Comparison of ENCODE assay signal across 10 cellular contexts in genomic region chr13:44116562-44117315, GRCh38.
DNase-seq lines count a peak whose midpoint lies in the region; ATAC-seq, FAIRE-seq and TF ChIP-seq lines count a peak whose summit lies in the region.
"Had no signal": no experiment of that assay in that cellular context is flagged by ENCODE, and none has a peak within 500 bp of the region (broad histone marks: within the 10 kb centered on the region; RNA-seq: fewer than 3 reads in every experiment).

No MANE protein-coding gene starts in this region.

- no peak overlapping the region for H3K27ac ChIP-seq in mammary epithelial cell (ENCODE audit: insufficient read depth, low read depth, low read length)
- no peak overlapping the region for H3K27ac ChIP-seq in HepG2 (ENCODE audit: extremely low read length, insufficient read depth, low read length)
- peak overlapping the region; percentile 8 to 15 for H3K27ac ChIP-seq in uterus

- TF ChIP-seq RAD21 in HepG2 (CRISPR knock-in tag; IDR thresholded peaks at IDR 0.05), result no peak

- no peak overlapping the region for H3K4me2 ChIP-seq in mammary epithelial cell (ENCODE audit: insufficient read depth, low read depth, low read length)
- H3K4me2 ChIP-seq in HepG2 (ENCODE audit: low read depth, low read length), result no peak overlapping the region

- H3K9me3 Mint-ChIP-seq in activated naive CD4-positive, alpha-beta T cell treated with anti-CD3 and anti-CD28 coated beads for 36 hours, result no peaks in the 10 kb centered on the region
- H3K9me3 Mint-ChIP-seq in activated naive CD4-positive, alpha-beta T cell treated with anti-CD3 and anti-CD28 coated beads, Interleukin-2, amount 10 ng/mL, durations not matched to agents 7 days and 5 days, result no peaks in the 10 kb centered on the region
- H3K9me3 Mint-ChIP-seq: activated naive CD4-positive, alpha-beta T cell treated with anti-CD3 and anti-CD28 coated beads, Interleukin-2, amount 50 U/mL, for 24 hours had no signal

- intact Hi-C loops in activated naive CD4-positive, alpha-beta T cell treated with anti-CD3 and anti-CD28 coated beads for 36 hours (cut with micrococcal nuclease), result no loop called here
- intact Hi-C loops in mammary epithelial cell (cut with micrococcal nuclease) (no loop called here), HepG2 (cut with micrococcal nuclease; ENCODE audit: unreplicated experiment) (no loop called here), uterus (cut with DNase I; ENCODE audit: low total_unique reads) (no loop called here)

- H3K36me3 ChIP-seq in mammary epithelial cell (ENCODE audit: insufficient read depth, low read length) (no peaks in the 10 kb centered on the region), HepG2 (replicated peaks in 1 of 2; ENCODE audit: control insufficient read depth in 1 of 2, insufficient read depth in 2 of 2, low read length in 2 of 2) (no peaks in the 10 kb centered on the region), uterus (no peaks in the 10 kb centered on the region), HAP-1 (replicated peaks) (no peaks in the 10 kb centered on the region)

- H3K27me3 ChIP-seq in mammary epithelial cell (ENCODE audit: insufficient read depth, low read length) (no peaks in the 10 kb centered on the region), HepG2 (ENCODE audit: control insufficient read depth in 1 of 2, insufficient read depth in 2 of 2, low read length in 2 of 2) (no peaks in the 10 kb centered on the region), uterus (no peaks in the 10 kb centered on the region), HAP-1 (ENCODE audit: low read depth) (no peaks in the 10 kb centered on the region)

- no peak overlapping the region for H3K27ac Mint-ChIP-seq in activated naive CD4-positive, alpha-beta T cell treated with anti-CD3 and anti-CD28 coated beads for 36 hours
- H3K27ac Mint-ChIP-seq in activated naive CD4-positive, alpha-beta T cell treated with anti-CD3 and anti-CD28 coated beads, Interleukin-2, amount 10 ng/mL, durations not matched to agents 7 days and 5 days, result no peak overlapping the region
- H3K27ac Mint-ChIP-seq: activated naive CD4-positive, alpha-beta T cell treated with anti-CD3 and anti-CD28 coated beads, Interleukin-2, amount 50 U/mL, for 24 hours had no signal

- peak; percentile 43; the same call in 2 of the 3 replicates for ATAC-seq in HepG2
- no peak for ATAC-seq in GM21367 (IDR thresholded peaks at IDR 0.05; ENCODE audit: unreplicated experiment)
- ATAC-seq in GM21447 (IDR thresholded peaks at IDR 0.05; ENCODE audit: unreplicated experiment), result no peak

- H3K36me3 Mint-ChIP-seq in activated naive CD4-positive, alpha-beta T cell treated with anti-CD3 and anti-CD28 coated beads for 36 hours (ENCODE audit: low read depth), result peaks cover 2% of the 10 kb centered on the region
- no peaks in the 10 kb centered on the region for H3K36me3 Mint-ChIP-seq in activated naive CD4-positive, alpha-beta T cell treated with anti-CD3 and anti-CD28 coated beads, Interleukin-2, amount 10 ng/mL, durations not matched to agents 7 days and 5 days
- H3K36me3 Mint-ChIP-seq: activated naive CD4-positive, alpha-beta T cell treated with anti-CD3 and anti-CD28 coated beads, Interleukin-2, amount 50 U/mL, for 24 hours had no signal

- CTCF ChIA-PET in activated naive CD4-positive, alpha-beta T cell treated with anti-CD3 and anti-CD28 coated beads for 36 hours (lab: Charles Lee), result interaction anchor here (0.6 kb wide), 1 partner anchor 495 kb away, joined by 3 read pairs; no protein-coding TSS in a partner anchor
- CTCF ChIA-PET in activated naive CD4-positive, alpha-beta T cell treated with anti-CD3 and anti-CD28 coated beads, Interleukin-2, amount 10 ng/mL, durations not matched to agents 7 days and 5 days (lab: Charles Lee), result interaction anchor here (1.3 kb wide), 1 partner anchor 24 kb away, joined by 4 read pairs; no protein-coding TSS in a partner anchor
- CTCF ChIA-PET in mammary epithelial cell (lab: Charles Lee; ENCODE audit: low non-redundant PET), result no interaction called here
- CTCF ChIA-PET in HepG2 (lab: Yijun Ruan, JAX; ENCODE audit: low intra/inter-chr PET ratio, low total read pairs), result no interaction called here

- H2AFZ ChIP-seq in mammary epithelial cell (ENCODE audit: low read depth, low read length) (peak overlapping the region; percentile 38), HepG2 (ENCODE audit: low read length) (no peak overlapping the region)

- H3K79me2 ChIP-seq in mammary epithelial cell (ENCODE audit: insufficient read depth, low read length) (no peaks in the 10 kb centered on the region), HepG2 (ENCODE audit: insufficient read depth, low read length) (no peaks in the 10 kb centered on the region)

- no peak for FAIRE-seq in HepG2 (lab: Jason Lieb, UNC)

- no peaks in the 10 kb centered on the region for H3K9me3 ChIP-seq in mammary epithelial cell (replicated peaks; ENCODE audit: insufficient read depth, low read length)
- no peaks in the 10 kb centered on the region for H3K9me3 ChIP-seq in HepG2 (ENCODE audit: low read length)
- no peaks in the 10 kb centered on the region for H3K9me3 ChIP-seq in uterus
- no peaks in the 10 kb centered on the region for H3K9me3 ChIP-seq in HAP-1

- peak; percentile 4 for DNase-seq in activated naive CD4-positive, alpha-beta T cell treated with anti-CD3 and anti-CD28 coated beads for 36 hours
- DNase-seq in activated naive CD4-positive, alpha-beta T cell treated with anti-CD3 and anti-CD28 coated beads, Interleukin-2, amount 10 ng/mL, durations not matched to agents 7 days and 5 days, result no peak
- no peak for DNase-seq in mammary epithelial cell
- no peak for DNase-seq in HepG2 (ENCODE audit: low spot score)
- no peak for DNase-seq in uterus
- no peak for DNase-seq in HAP-1 (ENCODE audit: low spot score in 2 of 2)
- DNase-seq: COR-L47 had no signal

- TF ChIP-seq POLR2A in HepG2 (IDR thresholded peaks at IDR 0.05; ENCODE audit: insufficient read depth in 1 of 2, low read depth in 2 of 2, low read length in 2 of 2) (no peak), uterus (IDR thresholded peaks at IDR 0.05) (no peak)

- POLR2A ChIA-PET in HepG2 (lab: Yijun Ruan, JAX), result interaction anchor here (0.5 kb wide), 1 partner anchor 320 kb away, joined by 3 read pairs; no protein-coding TSS in a partner anchor

- H3K4me3 ChIP-seq in mammary epithelial cell (replicated peaks in 1 of 3; ENCODE audit: insufficient read depth in 1 of 3, low read depth in 2 of 3, low read length in 3 of 3) (no peak overlapping the region), HepG2 (replicated peaks in 1 of 3; ENCODE audit: insufficient read depth in 1 of 3, low read depth in 2 of 3, low read length in 3 of 3) (no peak overlapping the region), uterus (no peak overlapping the region), HAP-1 (no peak overlapping the region)

- H3K27me3 Mint-ChIP-seq in activated naive CD4-positive, alpha-beta T cell treated with anti-CD3 and anti-CD28 coated beads for 36 hours (ENCODE audit: low read depth), result no peaks in the 10 kb centered on the region
- no peaks in the 10 kb centered on the region for H3K27me3 Mint-ChIP-seq in activated naive CD4-positive, alpha-beta T cell treated with anti-CD3 and anti-CD28 coated beads, Interleukin-2, amount 10 ng/mL, durations not matched to agents 7 days and 5 days
- H3K27me3 Mint-ChIP-seq: activated naive CD4-positive, alpha-beta T cell treated with anti-CD3 and anti-CD28 coated beads, Interleukin-2, amount 50 U/mL, for 24 hours had no signal

- dilution Hi-C loops in mammary epithelial cell (cut with HindIII; ENCODE audit: low sequenced_read_pairs), result no loop called here

- H4K20me1 ChIP-seq in mammary epithelial cell (ENCODE audit: insufficient read depth, low read length), result no peaks in the 10 kb centered on the region
- no peaks in the 10 kb centered on the region for H4K20me1 ChIP-seq in HepG2 (ENCODE audit: insufficient read depth, low read length)

- H3K4me1 ChIP-seq in mammary epithelial cell (ENCODE audit: insufficient read depth, low read length) (no peaks in the 10 kb centered on the region), HepG2 (ENCODE audit: insufficient read depth, low read length) (no peaks in the 10 kb centered on the region), uterus (no peaks in the 10 kb centered on the region), HAP-1 (no peaks in the 10 kb centered on the region)

- H3K4me1 Mint-ChIP-seq in activated naive CD4-positive, alpha-beta T cell treated with anti-CD3 and anti-CD28 coated beads for 36 hours (ENCODE audit: low read depth), result peaks cover 7% of the 10 kb centered on the region
- peaks cover 9% of the 10 kb centered on the region for H3K4me1 Mint-ChIP-seq in activated naive CD4-positive, alpha-beta T cell treated with anti-CD3 and anti-CD28 coated beads, Interleukin-2, amount 10 ng/mL, durations not matched to agents 7 days and 5 days

- 37% methylated on average over 6 of the region's 7 CpGs for WGBS in mammary epithelial cell (ENCODE audit: low coverage, missing lambda C conversion rate)
- 28% methylated on average over 7 of the region's 7 CpGs for WGBS in HepG2 (ENCODE audit: low lambda C conversion rate)

- TF ChIP-seq CTCF in mammary epithelial cell (conservative IDR thresholded peaks at IDR 0.05 in 1 of 2, IDR thresholded peaks at IDR 0.05 in 1 of 2; ENCODE audit: extremely low read depth in 1 of 2, insufficient read depth in 1 of 2, low read depth in 1 of 2, low read length in 2 of 2) (no peak), HepG2 (CRISPR knock-in tag; IDR thresholded peaks at IDR 0.05) (no peak), uterus (IDR thresholded peaks at IDR 0.05) (no peak)

- TF ChIP-seq EP300 in HepG2 (IDR thresholded peaks at IDR 0.05; ENCODE audit: low read depth in 2 of 2, low read length in 2 of 2) (no peak), HepG2 (CRISPR knock-in tag; IDR thresholded peaks at IDR 0.05; ENCODE audit: borderline replicate concordance) (no peak)

- BruUV-seq in mammary epithelial cell (replicated peaks; lab: Mats Ljungman, UMichigan) (no TSS peak), HepG2 (replicated peaks; lab: Mats Ljungman, UMichigan) (no TSS peak)

- H3K4me3 Mint-ChIP-seq in activated naive CD4-positive, alpha-beta T cell treated with anti-CD3 and anti-CD28 coated beads for 36 hours, result no peak overlapping the region
- no peak overlapping the region for H3K4me3 Mint-ChIP-seq in activated naive CD4-positive, alpha-beta T cell treated with anti-CD3 and anti-CD28 coated beads, Interleukin-2, amount 10 ng/mL, durations not matched to agents 7 days and 5 days
- H3K4me3 Mint-ChIP-seq: activated naive CD4-positive, alpha-beta T cell treated with anti-CD3 and anti-CD28 coated beads, Interleukin-2, amount 50 U/mL, for 24 hours had no signal

- in situ Hi-C loops in mammary epithelial cell (cut with MboI; ENCODE audit: low sequenced_read_pairs in 2 of 2), result no loop called here
- in situ Hi-C loops in HepG2 (cut with HindIII; ENCODE audit: extremely low pct_ligation_motif_present, low pct_unique_long_range_greater_than_20kb), result no loop called here
- in situ Hi-C loops in HAP-1 (cut with MboI; ENCODE audit: low sequenced_read_pairs), result no loop called here

- H3K9ac ChIP-seq in mammary epithelial cell (ENCODE audit: insufficient read depth, low read length), result no peak overlapping the region
- H3K9ac ChIP-seq in HepG2 (ENCODE audit: insufficient read depth, low read depth, low read length), result no peak overlapping the region

TF ChIP-seq in HepG2, 621 proteins besides CTCF, POLR2A, EP300 and RAD21 (continues in another document):
- TF ChIP-seq ARID2 (CRISPR knock-in tag; IDR thresholded peaks at IDR 0.05; ENCODE audit: borderline replicate concordance) (no peak), TSC22D2 (CRISPR knock-in tag; IDR thresholded peaks at IDR 0.05; ENCODE audit: borderline replicate concordance) (no peak), TRIM24 (CRISPR knock-in tag; IDR thresholded peaks at IDR 0.05) (no peak)

Comparison
In these comparisons a context has a peak if more than half of its experiments do, and no peak if none do; other contexts are left out.
1. H3K27ac ChIP-seq: peak in uterus (2 of 2); none in mammary epithelial cell (single experiment) and HepG2 (single experiment).
2. CTCF ChIA-PET loops: an anchor here in activated naive CD4-positive, alpha-beta T cell treated with anti-CD3 and anti-CD28 coated beads for 36 hours (0.6 kb wide) and activated naive CD4-positive, alpha-beta T cell treated with anti-CD3 and anti-CD28 coated beads, Interleukin-2, amount 10 ng/mL, durations not matched to agents 7 days and 5 days (1.3 kb wide); none called in mammary epithelial cell and HepG2.